8 cellular contexts compared by ENCODE assay signal in genomic region chr2:27264753-27265535, GRCh38. TPM values are rescaled to one million over a fixed set of nuclear protein-coding genes. Genes with fewer than 3 reads are reported as not detected.
DNase-seq lines count a peak whose midpoint lies in the region; ATAC-seq, FAIRE-seq and TF ChIP-seq lines count a peak whose summit lies in the region.

No MANE protein-coding gene starts in this region.

- H3K36me3 Mint-ChIP-seq in IgD-negative memory B cell: no peaks in the 10 kb centered on the region

- no peak for FAIRE-seq in urothelium cell line (lab: Jason Lieb, UNC)

- ATAC-seq in HG02938 (IDR thresholded peaks at IDR 0.05; ENCODE audit: unreplicated experiment): no peak

- no peak overlapping the region for H3K27ac ChIP-seq in RWPE1

- CTCF ChIA-PET in RWPE1 (lab: Yijun Ruan, JAX): interaction anchor here (0.6 to 5.0 kb wide), 11 partner anchors 13 to 973 kb away, joined by 3 to 32 read pairs (median 3); partner anchors contain the start of gene TRIM54

- peaks cover 8 to 23% (median 13%) of the 10 kb centered on the region in 3 donors for H3K4me1 Mint-ChIP-seq in IgD-negative memory B cell

- peaks cover 34% of the 10 kb centered on the region for H3K27me3 Mint-ChIP-seq in IgD-negative memory B cell

- H3K9me3 Mint-ChIP-seq in IgD-negative memory B cell: peaks cover 0 to 2% (median 0%) of the 10 kb centered on the region in 3 donors

- POLR2A ChIA-PET in RWPE1 (lab: Yijun Ruan, JAX; ENCODE audit: low non-redundant PET): no interaction called here

- TF ChIP-seq CTCF in RWPE1 (conservative IDR thresholded peaks at IDR 0.05; ENCODE audit: low read depth): peak; percentile 66

- peak overlapping the region in 1 of 3 donors; percentile 22 for H3K27ac Mint-ChIP-seq in IgD-negative memory B cell

- peak; percentile 82 for DNase-seq in DMS53 (lab: John Stamatoyannopoulos, UW)
- peak; percentile 64 for DNase-seq in RWPE1 (ENCODE audit: low spot score)
- DNase-seq in activated gamma-delta T cell treated with Interleukin-2 at 50 U/mL for 16 hours: peak; percentile 45
- DNase-seq in glomerular visceral epithelial cell (ENCODE audit: extremely low spot score): peak; percentile 47
- peak; percentile 12 for DNase-seq in pons (ENCODE audit: low spot score)
- peak; percentile 89 for DNase-seq in urothelium cell line (ENCODE audit: low spot score)

- peak overlapping the region; percentile 64 to 93 (median 85) for H3K4me3 Mint-ChIP-seq in IgD-negative memory B cell

RNA-seq across cellular contexts. Expression of gene SLC30A3, which starts 2.1 kb away (rescaled TPM):
- not detected for polyA plus RNA-seq in IgD-negative memory B cell

RNA-seq across cellular contexts. Expression of gene DNAJC5G, which starts 10.3 kb away (rescaled TPM):
- not detected for polyA plus RNA-seq in IgD-negative memory B cell

RNA-seq across cellular contexts. Expression of gene TRIM54, which starts 17.3 kb away (rescaled TPM):
- polyA plus RNA-seq in IgD-negative memory B cell: not detected

RNA-seq across cellular contexts. Expression of gene UCN, which starts 43.3 kb away (rescaled TPM):
- polyA plus RNA-seq in IgD-negative memory B cell: 1.6 TPM

RNA-seq across cellular contexts. Expression of gene CAD, which starts 47.8 kb away (rescaled TPM):
- polyA plus RNA-seq in IgD-negative memory B cell: 18.9 TPM

Comparison
In these comparisons a context has a peak if more than half of its experiments do, and no peak if none do; other contexts are left out.
1. DNase-seq: peak in every context shown above with its lines; median percentile 89 in urothelium cell line; 82 in DMS53; 64 in RWPE1; 47 in glomerular visceral epithelial cell; 45 in activated gamma-delta T cell treated with Interleukin-2 at 50 U/mL for 16 hours; 12 in pons.